1 cellular context compared by ENCODE assay signal in genomic region chr4:162104459-162105124, GRCh38.
TF ChIP-seq lines count a peak whose summit lies in the region.

No MANE protein-coding gene starts in this region.

TF ChIP-seq in H1, 55 proteins besides CTCF, POLR2A, EP300 and RAD21 (continued from another document):
- TF ChIP-seq SIX5 (IDR thresholded peaks at IDR 0.05; ENCODE audit: low read depth, low read length) (no peak), BACH1 (IDR thresholded peaks at IDR 0.05; ENCODE audit: low read length) (no peak)
